29 cellular contexts compared by ENCODE assay signal in genomic region chr7:27708485-27708884, GRCh38.
"Had no signal": no experiment of that assay in that cellular context is flagged by ENCODE, and none has a peak within 500 bp of the region (broad histone marks: within the 10 kb centered on the region; RNA-seq: fewer than 3 reads in every experiment).

No MANE protein-coding gene starts in this region.

- H3K4me3 Mint-ChIP-seq: dendritic cell treated with granulocyte-macrophage colony-stimulating factor and Interleukin-4, amounts not matched to agents 40 ng/mL and 50 ng/mL, for 4 days; effector memory CD8-positive, alpha-beta T cell; endodermal cell had no signal

- DNase-seq: colonic mucosa; cortex of kidney; dermis blood vessel endothelial cell; dorsolateral prefrontal cortex; effector CD4-positive, alpha-beta T cell; effector CD8-positive, alpha-beta T cell; effector memory CD4-positive, alpha-beta T cell; effector memory CD8-positive, alpha-beta T cell; endodermal cell; erythroblast; esophagus squamous epithelium; foreskin keratinocyte; foreskin melanocyte; gastrocnemius medialis; glutamatergic neuron; head of caudate nucleus; heart left ventricle; heart right ventricle had no signal

- H3K4me2 ChIP-seq: hepatocyte had no signal

- H3K9me3 Mint-ChIP-seq: effector memory CD8-positive, alpha-beta T cell; endodermal cell had no signal

- H3K27ac ChIP-seq: colonic mucosa, coronary artery, dorsolateral prefrontal cortex, epithelial cell of prostate, esophagus muscularis mucosa, esophagus squamous epithelium, foreskin keratinocyte, gastrocnemius medialis, gastroesophageal sphincter, heart left ventricle, heart right ventricle, hepatocyte had no signal

- H3K4me1 ChIP-seq: colonic mucosa, esophagus squamous epithelium, foreskin keratinocyte, gastrocnemius medialis, gastroesophageal sphincter had no signal

- H3K9me3 ChIP-seq: colonic mucosa, esophagus muscularis mucosa, esophagus squamous epithelium, gastrocnemius medialis, gastroesophageal sphincter, heart left ventricle, heart right ventricle had no signal

- H3K27ac Mint-ChIP-seq: dendritic cell treated with granulocyte-macrophage colony-stimulating factor and Interleukin-4, amounts not matched to agents 40 ng/mL and 50 ng/mL, for 4 days; effector memory CD8-positive, alpha-beta T cell; endodermal cell had no signal

- H3K4me3 ChIP-seq: colonic mucosa, coronary artery, dorsolateral prefrontal cortex, esophagus muscularis mucosa, esophagus squamous epithelium, gastrocnemius medialis, gastroesophageal sphincter, heart left ventricle, heart right ventricle, hepatocyte had no signal

- H3K36me3 ChIP-seq: colonic mucosa, esophagus muscularis mucosa, esophagus squamous epithelium, gastrocnemius medialis, gastroesophageal sphincter, heart left ventricle, heart right ventricle had no signal

- H3K79me2 ChIP-seq: hepatocyte had no signal

- H3K27me3 ChIP-seq: colonic mucosa, esophagus muscularis mucosa, esophagus squamous epithelium, foreskin keratinocyte, gastrocnemius medialis, gastroesophageal sphincter, heart left ventricle, heart right ventricle, hepatocyte had no signal

- H2AFZ ChIP-seq: hepatocyte had no signal

- FAIRE-seq: colon, endometrium, endothelial cell of umbilical vein, frontal cortex had no signal

- ATAC-seq: effector memory CD8-positive, alpha-beta T cell; esophagus mucosa; foreskin keratinocyte; gastrocnemius medialis; gastroesophageal sphincter; heart left ventricle; heart right ventricle had no signal
